In the genomic region with DNA sequence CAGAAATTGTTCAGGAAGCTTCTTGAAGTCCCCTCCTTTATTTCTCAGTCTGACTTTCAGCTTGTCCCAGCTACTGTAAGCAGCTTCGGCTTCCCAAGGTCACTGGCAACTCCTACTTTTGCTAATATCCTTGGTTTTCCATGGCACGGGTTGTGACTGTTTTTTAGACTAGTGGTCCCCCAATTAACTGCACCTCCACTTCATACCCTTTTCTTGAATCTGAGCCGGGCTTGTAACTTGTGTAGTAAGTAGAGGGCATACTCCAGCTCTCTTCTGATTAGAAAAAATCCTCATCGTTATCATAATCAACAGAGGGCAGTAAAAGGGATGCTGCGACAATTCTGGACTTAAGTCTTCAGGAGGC, we compare ENCODE assay signal across 15 cellular contexts.
DNase-seq lines count a peak whose midpoint lies in the region; ATAC-seq, FAIRE-seq and TF ChIP-seq lines count a peak whose summit lies in the region.
"Had no signal": no experiment of that assay in that cellular context is flagged by ENCODE, and none has a peak within 500 bp of the region (broad histone marks: within the 10 kb centered on the region; RNA-seq: fewer than 3 reads in every experiment).

No MANE protein-coding gene starts in this region.

- peak overlapping the region; percentile 39; the same call in 1 of the 2 replicates for H3K9ac ChIP-seq in MM.1S (ENCODE audit: low read length)
- no peak overlapping the region for H3K9ac ChIP-seq in endothelial cell of umbilical vein (replicated peaks; ENCODE audit: extremely low read depth, insufficient read depth, low read length)
- H3K9ac ChIP-seq in stomach smooth muscle (ENCODE audit: low read length in 2 of 2) = no peak overlapping the region

- H3K27me3 ChIP-seq in right cardiac atrium (ENCODE audit: control insufficient read depth, insufficient read depth) = no peaks in the 10 kb centered on the region
- H3K27me3 ChIP-seq in heart right ventricle = no peaks in the 10 kb centered on the region
- no peaks in the 10 kb centered on the region for H3K27me3 ChIP-seq in MM.1S (replicated peaks; ENCODE audit: insufficient read depth, low read length)
- no peaks in the 10 kb centered on the region for H3K27me3 ChIP-seq in endothelial cell of umbilical vein (ENCODE audit: control insufficient read depth in 2 of 2, insufficient read depth in 2 of 2, low read length in 2 of 2)
- no peaks in the 10 kb centered on the region for H3K27me3 ChIP-seq in stomach smooth muscle (ENCODE audit: control insufficient read depth in 1 of 2, insufficient read depth in 2 of 2, low read length in 2 of 2)
- H3K27me3 ChIP-seq: foreskin keratinocyte, right atrium auricular region, vagina had no signal

- H3K36me3 ChIP-seq in heart right ventricle = no peaks in the 10 kb centered on the region
- H3K36me3 ChIP-seq in MM.1S (replicated peaks; ENCODE audit: insufficient read depth, low read length) = no peaks in the 10 kb centered on the region
- no peaks in the 10 kb centered on the region for H3K36me3 ChIP-seq in endothelial cell of umbilical vein (ENCODE audit: control insufficient read depth in 2 of 2, extremely low read depth in 1 of 2, insufficient read depth in 2 of 2, low read length in 2 of 2)
- no peaks in the 10 kb centered on the region for H3K36me3 ChIP-seq in stomach smooth muscle (ENCODE audit: control insufficient read depth in 2 of 2, insufficient read depth in 2 of 2, low read length in 2 of 2)
- H3K36me3 ChIP-seq: right atrium auricular region, vagina had no signal

- H3K27ac ChIP-seq in right cardiac atrium (ENCODE audit: low read length) (peak overlapping the region; percentile 45), heart right ventricle (peak overlapping the region in 4 of 10 donors; percentile 32 to 59 (median 44)), MM.1S (ENCODE audit: low read length) (peak overlapping the region; percentile 17; the same call in 1 of the 2 replicates), endothelial cell of umbilical vein (ENCODE audit: insufficient read depth, low read depth, low read length) (no peak overlapping the region), stomach smooth muscle (ENCODE audit: low read length) (peak overlapping the region; percentile 6)
- H3K27ac ChIP-seq: foreskin keratinocyte, right atrium auricular region, vagina had no signal

- no peak for FAIRE-seq in endothelial cell of umbilical vein (lab: Jason Lieb, UNC)
- no peak for FAIRE-seq in urothelium cell line (lab: Jason Lieb, UNC)
- FAIRE-seq: kidney had no signal

- no peak for TF ChIP-seq POLR2A in endothelial cell of umbilical vein (IDR thresholded peaks at IDR 0.05; ENCODE audit: low read depth, low read length)

- CTCF ChIA-PET in endothelial cell of umbilical vein (lab: Charles Lee) = interaction anchor here (0.6 to 3.9 kb wide), 31 partner anchors 9 to 611 kb away, joined by 3 to 72 read pairs (median 4); a partner anchor contains a TSS

- TF ChIP-seq CTCF in heart right ventricle (IDR thresholded peaks at IDR 0.05) (no peak), MM.1S (IDR thresholded peaks at IDR 0.05; ENCODE audit: low read length) (no peak), endothelial cell of umbilical vein (IDR thresholded peaks at IDR 0.05; ENCODE audit: extremely low read depth in 1 of 2, insufficient read depth in 1 of 2, low read depth in 1 of 2, low read length in 2 of 2) (no peak)

- dilution Hi-C loops in endothelial cell of umbilical vein (cut with MboI; ENCODE audit: extremely low pct_ligation_motif_present, low sequenced_read_pairs) = no loop called here

- intact Hi-C loops in right cardiac atrium (cut with DNase I) (loop anchor here in 3 of 4 donors (2.0 to 5.0 kb wide), 4 partner anchors 163 to 243 kb away; a partner anchor contains a TSS), heart right ventricle (cut with DNase I) (loop anchor here (1.0 to 10.0 kb wide), 14 partner anchors 88 to 492 kb away; a partner anchor contains a TSS), endothelial cell of umbilical vein (cut with micrococcal nuclease) (loop anchor here (1.0 to 5.0 kb wide), 5 partner anchors 98 to 404 kb away; no protein-coding TSS in a partner anchor)

- H3K9me3 ChIP-seq in right cardiac atrium (ENCODE audit: control insufficient read depth, low read length) (no peaks in the 10 kb centered on the region), heart right ventricle (no peaks in the 10 kb centered on the region), MM.1S (replicated peaks; ENCODE audit: insufficient read depth, low read length) (no peaks in the 10 kb centered on the region), endothelial cell of umbilical vein (replicated peaks; ENCODE audit: control insufficient read depth, insufficient read depth, low read length) (no peaks in the 10 kb centered on the region), stomach smooth muscle (ENCODE audit: control insufficient read depth in 2 of 2, low read length in 2 of 2) (no peaks in the 10 kb centered on the region)
- H3K9me3 ChIP-seq: right atrium auricular region, vagina had no signal

- WGBS in right cardiac atrium = 34% methylated on average over 5 of the region's 5 CpGs
- WGBS in heart right ventricle, 2 donors = 34 to 42% methylated on average over 5 of the region's 5 CpGs

- BruUV-seq in endothelial cell of umbilical vein (replicated peaks; lab: Mats Ljungman, UMichigan) = no TSS peak

- H3K4me1 ChIP-seq in right cardiac atrium (ENCODE audit: control insufficient read depth, insufficient read depth, low read length) (no peaks in the 10 kb centered on the region), heart right ventricle (peaks cover 0 to 61% (median 27%) of the 10 kb centered on the region in 9 donors), MM.1S (ENCODE audit: low read length) (peaks cover 48% of the 10 kb centered on the region), endothelial cell of umbilical vein (ENCODE audit: control insufficient read depth, extremely low read depth, insufficient read depth, low read length) (peaks cover 4% of the 10 kb centered on the region), stomach smooth muscle (ENCODE audit: control insufficient read depth, insufficient read depth, low read length) (peaks cover 12% of the 10 kb centered on the region)
- H3K4me1 ChIP-seq: vagina had no signal

- H2AFZ ChIP-seq in MM.1S (ENCODE audit: low read length) (peak overlapping the region; percentile 51), endothelial cell of umbilical vein (ENCODE audit: low read depth, low read length) (peak overlapping the region; percentile 56)

- H4K20me1 ChIP-seq in MM.1S (ENCODE audit: insufficient read depth, low read length) (no peaks in the 10 kb centered on the region), endothelial cell of umbilical vein (replicated peaks; ENCODE audit: control insufficient read depth, extremely low read depth, insufficient read depth, low read length) (no peaks in the 10 kb centered on the region)

- no peaks in the 10 kb centered on the region for H3K9me1 ChIP-seq in endothelial cell of umbilical vein (replicated peaks; ENCODE audit: control insufficient read depth, extremely low read depth, insufficient read depth, low read length)

- H3K79me2 ChIP-seq in MM.1S (ENCODE audit: low read length) (peaks cover 8% of the 10 kb centered on the region), endothelial cell of umbilical vein (ENCODE audit: control insufficient read depth, insufficient read depth, low read length) (no peaks in the 10 kb centered on the region)

- no peak for DNase-seq in right cardiac atrium
- no peak for DNase-seq in heart right ventricle
- DNase-seq in MM.1S = no peak
- DNase-seq in endothelial cell of umbilical vein (ENCODE audit: low read depth, low spot score) = no peak
- DNase-seq in NCI-H82 treated with DMSO at 0.1 percent for 48 hours (lab: John Stamatoyannopoulos, UW; ENCODE audit: unreplicated experiment) = no peak
- no peak for DNase-seq in GM19238 (ENCODE audit: insufficient read length, low spot score)
- DNase-seq in urothelium cell line (ENCODE audit: low spot score) = no peak
- DNase-seq: foreskin keratinocyte, NCI-H1436 treated with DMSO at 0.1 percent for 48 hours, NCI-H524 treated with DMSO at 0.1 percent for 48 hours, occipital lobe had no signal

- POLR2A ChIA-PET in endothelial cell of umbilical vein (lab: Charles Lee) = interaction anchor here (0.8 kb wide), 1 partner anchor 163 kb away, joined by 4 read pairs; a partner anchor contains a TSS

- H3K4me2 ChIP-seq in MM.1S (ENCODE audit: low read depth, low read length) (peak overlapping the region; percentile 57; the same call in 1 of the 2 replicates), endothelial cell of umbilical vein (ENCODE audit: insufficient read depth, low read length) (no peak overlapping the region)

- H3K4me3 ChIP-seq in right cardiac atrium (ENCODE audit: low read length) (no peak overlapping the region), heart right ventricle (no peak overlapping the region), MM.1S (ENCODE audit: low read length) (no peak overlapping the region), endothelial cell of umbilical vein (replicated peaks in 1 of 3; ENCODE audit: insufficient read depth in 1 of 3, low read depth in 1 of 3, low read length in 3 of 3) (no peak overlapping the region), stomach smooth muscle (ENCODE audit: low read length in 2 of 2) (no peak overlapping the region)
- H3K4me3 ChIP-seq: right atrium auricular region, vagina had no signal

- H3K9me2 ChIP-seq in MM.1S (replicated peaks; ENCODE audit: insufficient read depth, low read length) = no peaks in the 10 kb centered on the region

- ATAC-seq in right cardiac atrium = no peak
- ATAC-seq in heart right ventricle = no peak

- H3F3A ChIP-seq in MM.1S (ENCODE audit: insufficient read depth, low read length) = peaks cover 18% of the 10 kb centered on the region

TF ChIP-seq in endothelial cell of umbilical vein, 7 proteins besides CTCF, POLR2A, EP300 and RAD21:
- TF ChIP-seq FOS (IDR thresholded peaks at IDR 0.05; ENCODE audit: borderline replicate concordance, insufficient read depth, low read length) = no peak
- no peak for TF ChIP-seq POLR2AphosphoS5 (IDR thresholded peaks at IDR 0.05; ENCODE audit: insufficient read depth, low read depth, low read length)
- TF ChIP-seq GATA2 (IDR thresholded peaks at IDR 0.05; ENCODE audit: insufficient read depth, insufficient read length, low read depth, low read length) = no peak
- TF ChIP-seq EZH2 (IDR thresholded peaks at IDR 0.05; ENCODE audit: borderline replicate concordance, low read depth, low read length, severe bottlenecking) = no peak
- TF ChIP-seq, protein P1, sequence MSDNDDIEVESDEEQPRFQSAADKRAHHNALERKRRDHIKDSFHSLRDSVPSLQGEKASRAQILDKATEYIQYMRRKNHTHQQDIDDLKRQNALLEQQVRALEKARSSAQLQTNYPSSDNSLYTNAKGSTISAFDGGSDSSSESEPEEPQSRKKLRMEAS (IDR thresholded peaks at IDR 0.05; ENCODE audit: insufficient read depth, insufficient read length) = no peak
- no peak for TF ChIP-seq MYC (IDR thresholded peaks at IDR 0.05; ENCODE audit: low read depth, low read length)
- TF ChIP-seq JUN (IDR thresholded peaks at IDR 0.05; ENCODE audit: borderline replicate concordance, insufficient read depth, insufficient read length, low read depth) = no peak
